Comparison of ENCODE assay signal across 8 cellular contexts in the genomic region with DNA sequence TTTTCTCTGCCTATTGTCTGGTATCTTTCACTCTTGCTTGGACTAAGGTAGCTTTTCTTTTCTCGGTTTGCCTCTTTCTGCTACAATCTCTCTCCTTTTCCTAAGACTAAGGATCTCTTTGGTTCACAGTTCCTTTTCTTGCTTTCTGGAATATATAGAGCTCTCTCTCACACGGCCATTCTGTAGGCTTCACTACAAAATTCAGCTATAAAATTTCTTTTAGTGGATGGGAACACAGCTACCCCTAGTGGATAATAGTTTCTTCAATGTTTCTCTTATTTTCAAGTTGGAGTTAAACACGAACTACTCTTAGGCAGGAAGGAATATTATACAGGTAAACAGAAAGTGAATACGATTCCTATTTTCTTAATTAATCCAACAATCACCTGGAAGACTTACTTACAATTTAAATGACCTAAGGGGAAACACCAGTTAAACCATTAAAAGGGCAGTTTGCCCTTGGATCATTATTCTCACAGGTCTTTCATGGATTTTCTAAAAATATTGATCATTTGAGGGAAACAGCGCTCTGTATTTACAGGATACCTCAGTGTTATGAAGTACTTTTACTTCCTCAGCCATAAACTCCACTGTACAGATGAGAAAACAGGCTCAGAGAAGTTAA.
DNase-seq lines count a peak whose midpoint lies in the region; ATAC-seq and TF ChIP-seq lines count a peak whose summit lies in the region.

No MANE protein-coding gene starts in this region.

- H3K36me3 ChIP-seq in neuronal stem cell (replicated peaks in 1 of 2; ENCODE audit: control insufficient read depth in 2 of 2, insufficient read depth in 2 of 2, low read length in 2 of 2) (peaks cover 32 to 79% of the 10 kb centered on the region in 2 donors), testis (ENCODE audit: low read depth, missing control alignments) (no peaks in the 10 kb centered on the region), mucosa of descending colon (ENCODE audit: low read depth) (no peaks in the 10 kb centered on the region)

- H3K9ac ChIP-seq in neuronal stem cell (ENCODE audit: low read depth, low read length, poor library complexity): no peak overlapping the region

- H3K79me1 ChIP-seq in neuronal stem cell (ENCODE audit: low read depth, low read length): no peaks in the 10 kb centered on the region

- H3K9me3 ChIP-seq in neuronal stem cell (replicated peaks in 1 of 2; ENCODE audit: control insufficient read depth in 2 of 2, insufficient read depth in 1 of 2, low read depth in 1 of 2, low read length in 2 of 2) (no peaks in the 10 kb centered on the region), testis (no peaks in the 10 kb centered on the region), mucosa of descending colon (no peaks in the 10 kb centered on the region)

- no peak overlapping the region for H2AFZ ChIP-seq in neuronal stem cell (ENCODE audit: low read length)

- H2BK15ac ChIP-seq in neuronal stem cell (ENCODE audit: low read length): no peak overlapping the region

- no peak overlapping the region for H3K27ac ChIP-seq in neuronal stem cell (replicated peaks; ENCODE audit: low read length)
- no peak overlapping the region for H3K27ac ChIP-seq in testis

- H3K18ac ChIP-seq in neuronal stem cell (ENCODE audit: low read length): no peak overlapping the region

- H3K27me3 ChIP-seq in neuronal stem cell (ENCODE audit: control insufficient read depth in 3 of 3, insufficient read depth in 3 of 3, low read depth in 1 of 3, low read length in 3 of 3): no peaks in the 10 kb centered on the region
- H3K27me3 ChIP-seq in testis: no peaks in the 10 kb centered on the region

- H3K14ac ChIP-seq in neuronal stem cell (ENCODE audit: low read length): no peak overlapping the region

- TF ChIP-seq CTCF in testis (IDR thresholded peaks at IDR 0.05) (peak in 1 of 3 experiments; percentile 45), mucosa of descending colon (IDR thresholded peaks at IDR 0.05) (no peak)

- DNase-seq in Ammon's horn (ENCODE audit: low spot score) (peak; percentile 25), HPDE6-E6E7 (ENCODE audit: extremely low spot score) (peak; percentile 10), iPS DF 4.7 (ENCODE audit: extremely low read depth, low spot score) (peak; percentile 14), neuronal stem cell (ENCODE audit: low spot score) (no peak), testis (no peak), mucosa of descending colon (no peak)

- no peak overlapping the region for H2BK120ac ChIP-seq in neuronal stem cell (ENCODE audit: low read depth, low read length)

- H3K4me3 ChIP-seq in neuronal stem cell (ENCODE audit: low read length in 2 of 2) (no peak overlapping the region), testis (no peak overlapping the region), mucosa of descending colon (no peak overlapping the region)

- H2BK5ac ChIP-seq in neuronal stem cell (ENCODE audit: low read length): no peak overlapping the region

- H3K4me1 ChIP-seq in neuronal stem cell (ENCODE audit: control insufficient read depth in 2 of 2, insufficient read depth in 1 of 2, low read depth in 1 of 2, low read length in 2 of 2): no peaks in the 10 kb centered on the region
- no peaks in the 10 kb centered on the region for H3K4me1 ChIP-seq in testis
- no peaks in the 10 kb centered on the region for H3K4me1 ChIP-seq in mucosa of descending colon (ENCODE audit: low read depth)

- WGBS in neuronal stem cell (ENCODE audit: extremely low coverage in 2 of 2, insufficient read length in 2 of 2, insufficient replicate concordance in 1 of 2), 2 donors: no CpG with 5 or more reads among the region's 5 CpGs
- WGBS in testis, 2 donors: 49 to 58% methylated on average over 5 of the region's 5 CpGs

- intact Hi-C loops in testis (cut with DNase I; ENCODE audit: low total_unique reads): no loop called here
- intact Hi-C loops in mucosa of descending colon (cut with DNase I, micrococcal nuclease): no loop called here

- no peak overlapping the region for H3K23ac ChIP-seq in neuronal stem cell (ENCODE audit: low read depth, low read length, poor library complexity)

- H3K4me2 ChIP-seq in neuronal stem cell (ENCODE audit: insufficient read depth, low read length, poor library complexity, severe bottlenecking): no peak overlapping the region

- no peak overlapping the region for H4K8ac ChIP-seq in neuronal stem cell (ENCODE audit: low read depth, low read length)

- no peak overlapping the region for H4K91ac ChIP-seq in neuronal stem cell (ENCODE audit: low read depth, low read length, poor library complexity)

- TF ChIP-seq POLR2A in testis (IDR thresholded peaks at IDR 0.05): no peak

- ATAC-seq in SK-N-SH treated with all-trans-retinoic acid at 6 μM for 48 hours (peak; percentile 76), mucosa of descending colon (no peak), HG03571 (IDR thresholded peaks at IDR 0.05; ENCODE audit: unreplicated experiment) (no peak)

- H3K4ac ChIP-seq in neuronal stem cell (ENCODE audit: low read length): no peak overlapping the region

- H2BK12ac ChIP-seq in neuronal stem cell (ENCODE audit: low read length): no peak overlapping the region

- no peak overlapping the region for H2AK5ac ChIP-seq in neuronal stem cell (ENCODE audit: low read depth, low read length)

TF ChIP-seq in SK-N-SH treated with all-trans-retinoic acid at 6 μM for 48 hours, 23 proteins besides CTCF, POLR2A, EP300 and RAD21:
- TF ChIP-seq TOX (CRISPR knock-in tag; IDR thresholded peaks at IDR 0.05; ENCODE audit: borderline replicate concordance) (no peak), ZNF70 (CRISPR knock-in tag; IDR thresholded peaks at IDR 0.05) (no peak), BACH2 (CRISPR knock-in tag; IDR thresholded peaks at IDR 0.05; ENCODE audit: borderline replicate concordance) (no peak)
- TF ChIP-seq, protein P1, sequence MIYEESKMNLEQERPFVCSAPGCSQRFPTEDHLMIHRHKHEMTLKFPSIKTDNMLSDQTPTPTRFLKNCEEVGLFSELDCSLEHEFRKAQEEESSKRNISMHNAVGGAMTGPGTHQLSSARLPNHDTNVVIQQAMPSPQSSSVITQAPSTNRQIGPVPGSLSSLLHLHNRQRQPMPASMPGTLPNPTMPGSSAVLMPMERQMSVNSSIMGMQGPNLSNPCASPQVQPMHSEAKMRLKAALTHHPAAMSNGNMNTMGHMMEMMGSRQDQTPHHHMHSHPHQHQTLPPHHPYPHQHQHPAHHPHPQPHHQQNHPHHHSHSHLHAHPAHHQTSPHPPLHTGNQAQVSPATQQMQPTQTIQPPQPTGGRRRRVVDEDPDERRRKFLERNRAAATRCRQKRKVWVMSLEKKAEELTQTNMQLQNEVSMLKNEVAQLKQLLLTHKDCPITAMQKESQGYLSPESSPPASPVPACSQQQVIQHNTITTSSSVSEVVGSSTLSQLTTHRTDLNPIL (CRISPR knock-in tag; IDR thresholded peaks at IDR 0.05; ENCODE audit: low read depth): no peak

Comparison
In these comparisons a context has a peak if more than half of its experiments do, and no peak if none do; other contexts are left out.
1. DNase-seq: peak in Ammon's horn (single experiment), HPDE6-E6E7 (single experiment) and iPS DF 4.7 (single experiment); none in neuronal stem cell (single experiment), testis (single experiment) and mucosa of descending colon (0 of 3).